8 cellular contexts compared by ENCODE assay signal in genomic region chr14:69711471-69712216, GRCh38. TPM values are rescaled to one million over a fixed set of nuclear protein-coding genes. Genes with fewer than 3 reads are reported as not detected.
DNase-seq lines count a peak whose midpoint lies in the region; ATAC-seq and TF ChIP-seq lines count a peak whose summit lies in the region.

No MANE protein-coding gene starts in this region.

- H3K36me3 Mint-ChIP-seq in GM23338 (ENCODE audit: low read depth) (no peaks in the 10 kb centered on the region; the same call in 2 of the 3 replicates), T-cell (peaks cover 47% of the 10 kb centered on the region), glutamatergic neuron (ENCODE audit: unreplicated experiment) (no peaks in the 10 kb centered on the region)

- H3K4me2 ChIP-seq in GM23338 = no peak overlapping the region

- H2AFZ ChIP-seq in GM23338 = no peak overlapping the region

- H3K27ac Mint-ChIP-seq in GM23338 = peak overlapping the region; percentile 95
- peak overlapping the region; percentile 68 to 74 for H3K27ac Mint-ChIP-seq in T-cell
- peak overlapping the region; percentile 99 for H3K27ac Mint-ChIP-seq in glutamatergic neuron (ENCODE audit: unreplicated experiment)

- H3K79me2 ChIP-seq in GM23338 (replicated peaks; ENCODE audit: insufficient read depth) = no peaks in the 10 kb centered on the region

- H3K9me3 Mint-ChIP-seq in GM23338 = no peaks in the 10 kb centered on the region
- H3K9me3 Mint-ChIP-seq in T-cell = no peaks in the 10 kb centered on the region
- H3K9me3 Mint-ChIP-seq in glutamatergic neuron (ENCODE audit: unreplicated experiment) = peaks cover 37% of the 10 kb centered on the region

- POLR2A ChIA-PET in T-cell (lab: Charles Lee) = interaction anchor here in 1 of 2 donors (0.7 kb wide), 1 partner anchor 83 kb away, joined by 4 read pairs; no protein-coding TSS in a partner anchor

- H3K27me3 Mint-ChIP-seq in GM23338 (ENCODE audit: insufficient read depth, low read depth, poor library complexity) = peaks cover 11% of the 10 kb centered on the region
- no peaks in the 10 kb centered on the region for H3K27me3 Mint-ChIP-seq in T-cell
- peaks cover 32% of the 10 kb centered on the region for H3K27me3 Mint-ChIP-seq in glutamatergic neuron (ENCODE audit: unreplicated experiment)

- CTCF ChIA-PET in T-cell (lab: Charles Lee) = interaction anchor here (0.5 to 1.4 kb wide), 3 partner anchors 43 to 127 kb away, joined by 3 to 5 read pairs (median 3); no protein-coding TSS in a partner anchor

- no peaks in the 10 kb centered on the region for H4K20me1 ChIP-seq in GM23338 (replicated peaks; ENCODE audit: insufficient read depth)

- no peak for ATAC-seq in GM23338
- no peak for ATAC-seq in T-cell (replicated peaks in 1 of 4)
- peak; percentile 56 for ATAC-seq in sciatic nerve
- ATAC-seq in HG02759 (IDR thresholded peaks at IDR 0.05; ENCODE audit: unreplicated experiment) = no peak

- H3K27ac ChIP-seq in GM23338 (ENCODE audit: low read depth) (no peak overlapping the region; the same call in 1 of the 2 replicates), ovary (no peak overlapping the region)
- no peak overlapping the region for H3K27ac ChIP-seq in effector memory CD4-positive, alpha-beta T cell (ENCODE audit: insufficient read depth, low read length, poor library complexity, severe bottlenecking)

- H3F3A ChIP-seq in GM23338 (replicated peaks; ENCODE audit: low read depth) = 0 out of 2 replicates have a peak, but pooled peaks cover 5% of the 10 kb centered on the region

- H3K27me3 ChIP-seq in GM23338 (ENCODE audit: insufficient read depth) (no peaks in the 10 kb centered on the region), ovary (no peaks in the 10 kb centered on the region)
- no peaks in the 10 kb centered on the region for H3K27me3 ChIP-seq in effector memory CD4-positive, alpha-beta T cell (replicated peaks; ENCODE audit: control insufficient read depth, insufficient read depth, low read length, poor library complexity, severe bottlenecking)

- 60 to 62% (median 61%) methylated on average over 7 of the region's 7 CpGs for WGBS in ovary, 3 donors

- H3K36me3 ChIP-seq in GM23338 (ENCODE audit: insufficient read depth) (no peaks in the 10 kb centered on the region), ovary (no peaks in the 10 kb centered on the region)
- H3K36me3 ChIP-seq in effector memory CD4-positive, alpha-beta T cell (ENCODE audit: control insufficient read depth, insufficient read depth, low read length) = peaks cover 53% of the 10 kb centered on the region

- H3K4me1 ChIP-seq in GM23338 (ENCODE audit: insufficient read depth) = peaks cover 38% of the 10 kb centered on the region
- peaks cover 24% of the 10 kb centered on the region for H3K4me1 ChIP-seq in effector memory CD4-positive, alpha-beta T cell (ENCODE audit: control insufficient read depth, insufficient read depth, low read length, poor library complexity, severe bottlenecking)
- peaks cover 15% of the 10 kb centered on the region for H3K4me1 ChIP-seq in ovary (ENCODE audit: insufficient read depth)

- no peaks in the 10 kb centered on the region for H3K9me3 ChIP-seq in effector memory CD4-positive, alpha-beta T cell (ENCODE audit: control insufficient read depth, low read length)
- H3K9me3 ChIP-seq in ovary = no peaks in the 10 kb centered on the region

- TF ChIP-seq CTCF in GM23338 (conservative IDR thresholded peaks at IDR 0.05; ENCODE audit: low read depth in 2 of 2) (no peak), glutamatergic neuron (IDR thresholded peaks at IDR 0.05; ENCODE audit: partially characterized antibody, unreplicated experiment) (no peak), ovary (IDR thresholded peaks at IDR 0.05) (no peak)

- no peak for TF ChIP-seq EP300 in ovary (IDR thresholded peaks at IDR 0.05)

- H3K4me3 ChIP-seq in GM23338 = no peak overlapping the region; the same call in 1 of the 2 replicates
- no peak overlapping the region for H3K4me3 ChIP-seq in effector memory CD4-positive, alpha-beta T cell (ENCODE audit: insufficient read depth, low read depth, low read length, poor library complexity, severe bottlenecking)
- H3K4me3 ChIP-seq in ovary = no peak overlapping the region

- H3K4me1 Mint-ChIP-seq in GM23338 (peaks cover 66% of the 10 kb centered on the region), T-cell (peaks cover 44 to 52% (median 44%) of the 10 kb centered on the region in 3 donors), glutamatergic neuron (ENCODE audit: low read depth, unreplicated experiment) (peaks cover 66% of the 10 kb centered on the region)

- TF ChIP-seq POLR2A in ovary (IDR thresholded peaks at IDR 0.05) = no peak

- H3K9me2 ChIP-seq in GM23338 (ENCODE audit: insufficient read depth) = no peaks in the 10 kb centered on the region

- intact Hi-C loops in sciatic nerve (cut with DNase I) = no loop called here
- intact Hi-C loops in ovary (cut with DNase I) = loop anchor here in 1 of 4 donors (10.0 kb wide), 1 partner anchor 97 kb away; the partner anchor contains the start of gene SUSD6

- no peak for DNase-seq in GM23338 (ENCODE audit: low spot score)
- DNase-seq in T-cell = no peak
- DNase-seq in glutamatergic neuron = no peak
- no peak for DNase-seq in sciatic nerve (ENCODE audit: low spot score)
- no peak for DNase-seq in HuH-7.5 (ENCODE audit: low spot score)
- no peak for DNase-seq in effector memory CD4-positive, alpha-beta T cell
- no peak for DNase-seq in ovary

- H3K4me3 Mint-ChIP-seq in GM23338 = no peak overlapping the region
- no peak overlapping the region for H3K4me3 Mint-ChIP-seq in T-cell
- H3K4me3 Mint-ChIP-seq in glutamatergic neuron (ENCODE audit: unreplicated experiment) = peak overlapping the region; percentile 73

TF ChIP-seq in GM23338, 12 proteins besides CTCF, POLR2A, EP300 and RAD21 (continues in another document):
- no peak for TF ChIP-seq STAT1 (IDR thresholded peaks at IDR 0.05; ENCODE audit: unreplicated experiment)
- TF ChIP-seq POLR2AphosphoS5 (IDR thresholded peaks at IDR 0.05; ENCODE audit: low read depth) = no peak
- no peak for TF ChIP-seq JUNB (IDR thresholded peaks at IDR 0.05; ENCODE audit: unreplicated experiment)
- no peak for TF ChIP-seq CREB1 (CRISPR knock-in tag; IDR thresholded peaks at IDR 0.05; ENCODE audit: low read depth)
- TF ChIP-seq ZNF114 (CRISPR knock-in tag; IDR thresholded peaks at IDR 0.05) = no peak
- no peak for TF ChIP-seq NANOG (IDR thresholded peaks at IDR 0.05; ENCODE audit: borderline replicate concordance)
- no peak for TF ChIP-seq ETS1 (IDR thresholded peaks at IDR 0.05)
- TF ChIP-seq ZNF331 (CRISPR knock-in tag; IDR thresholded peaks at IDR 0.05; ENCODE audit: low read depth) = no peak
- no peak for TF ChIP-seq REST (IDR thresholded peaks at IDR 0.05; ENCODE audit: unreplicated experiment)
- no peak for TF ChIP-seq EZH2 (IDR thresholded peaks at IDR 0.05; ENCODE audit: low read depth, unreplicated experiment)

RNA-seq across cellular contexts. Expression of gene SRSF5, which starts 55.3 kb away (rescaled TPM):
- 172 and 204 TPM in 2 replicates for total RNA-seq in GM23338 (2014; rRNA removed; shearing (Covaris generic))
- polyA plus RNA-seq in GM23338 (2016; fragmentation: Nextera tagmentation; extraction: Ambion mirVana) = 343 and 389 TPM in 2 replicates
- total RNA-seq in T-cell = 1,000 to 10,000 TPM in 2 of 5 donors, 100 to 1,000 TPM in 3; 788 to 1,543 (median 848) TPM
- total RNA-seq in glutamatergic neuron (ENCODE audit: unreplicated experiment) = 319 TPM
- 566 TPM for total RNA-seq in sciatic nerve
- total RNA-seq in ovary = 100 to 1,000 TPM; 273 to 446 (median 322) TPM
- 100 to 1,000 TPM; 384 to 419 TPM for polyA plus RNA-seq in ovary
